1 cellular context compared by ENCODE assay signal in genomic region chr19:55086730-55087541, GRCh38.
TF ChIP-seq lines count a peak whose summit lies in the region.

No MANE protein-coding gene starts in this region.

TF ChIP-seq in H1, 55 proteins besides CTCF, POLR2A, EP300 and RAD21:
- TF ChIP-seq ASH2L (IDR thresholded peaks at IDR 0.05; ENCODE audit: low read length) = peak; percentile 23
- 0 out of 2 replicates have a peak, but pooled peaks have one; percentile 16 for TF ChIP-seq GABPA (IDR thresholded peaks at IDR 0.05; ENCODE audit: borderline replicate concordance, insufficient read depth, low read length)
- peak; percentile 2; the same call in 1 of the 2 replicates for TF ChIP-seq USF2 (IDR thresholded peaks at IDR 0.05; ENCODE audit: low read length)
- TF ChIP-seq POLR2AphosphoS5 (IDR thresholded peaks at IDR 0.05; ENCODE audit: low read depth, low read length) = peak; percentile 67; the same call in 1 of the 2 replicates
- TF ChIP-seq SIRT6 (IDR thresholded peaks at IDR 0.05; ENCODE audit: low read length) = no peak
- TF ChIP-seq KDM4A (IDR thresholded peaks at IDR 0.05; ENCODE audit: low read depth, low read length, severe bottlenecking) = peak; percentile 70
- 0 out of 2 replicates have a peak, but pooled peaks have one; percentile 23 for TF ChIP-seq RBBP5 (IDR thresholded peaks at IDR 0.05; ENCODE audit: borderline replicate concordance, low read depth, low read length)
- TF ChIP-seq TAF1 (IDR thresholded peaks at IDR 0.05; ENCODE audit: low read depth, low read length) = peak; percentile 56; the same call in 1 of the 2 replicates
- TF ChIP-seq TAF7 (optimal IDR thresholded peaks at IDR 0.05; ENCODE audit: borderline replicate concordance, low read depth, low read length) = peak; percentile 22
- TF ChIP-seq TBP (IDR thresholded peaks at IDR 0.05; ENCODE audit: low read depth, low read length) = peak; percentile 78
- no peak for TF ChIP-seq NRF1 (IDR thresholded peaks at IDR 0.05; ENCODE audit: low read depth, low read length)
- TF ChIP-seq YY1 (IDR thresholded peaks at IDR 0.05; ENCODE audit: low read depth, low read length) = 0 out of 2 replicates have a peak, but pooled peaks have one; percentile 13
- 0 out of 2 replicates have a peak, but pooled peaks have one; percentile 63 for TF ChIP-seq SP1 (IDR thresholded peaks at IDR 0.05; ENCODE audit: low read depth, low read length)
- TF ChIP-seq EZH2 (IDR thresholded peaks at IDR 0.05; ENCODE audit: low read depth, low read length, severe bottlenecking) = no peak
- peak; percentile 24; the same call in 1 of the 2 replicates for TF ChIP-seq EGR1 (IDR thresholded peaks at IDR 0.05; ENCODE audit: borderline replicate concordance, low read depth, low read length)
